ENCODE assay signal across 27 cellular contexts in the genomic region with DNA sequence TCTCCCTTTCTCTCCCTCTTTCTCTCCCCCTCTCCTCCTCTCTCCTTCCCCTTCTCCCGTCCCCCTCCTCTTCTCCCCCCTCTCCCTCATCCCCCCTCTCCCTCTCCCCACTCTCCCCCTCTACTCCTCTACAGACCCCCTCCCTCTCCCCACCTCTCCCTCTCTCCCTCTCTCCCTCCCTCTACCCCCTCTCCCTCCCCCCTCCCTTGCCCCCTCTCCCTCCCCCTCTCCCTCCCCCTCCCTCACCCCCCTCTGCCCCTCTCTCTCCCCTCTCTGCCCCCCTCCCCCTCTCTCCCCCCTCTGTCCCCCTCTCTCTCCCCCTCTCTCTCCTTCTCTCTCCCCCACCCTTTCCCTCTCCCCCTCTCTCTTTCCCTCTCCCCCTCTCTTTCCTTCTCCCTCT.
"Had no signal": no experiment of that assay in that cellular context is flagged by ENCODE, and none has a peak within 500 bp of the region (broad histone marks: within the 10 kb centered on the region; RNA-seq: fewer than 3 reads in every experiment).

No MANE protein-coding gene starts in this region.

- H3K4me1 Mint-ChIP-seq: stimulated activated effector memory CD8-positive, alpha-beta T cell treated with anti-CD3 and anti-CD28 coated beads, Interleukin-12 subunit alpha, Interleukin-12 subunit beta, amount 100 ng/mL, for 72 hours; stimulated activated memory B cell treated with anti-CD40 and anti-IgM and Interleukin-4, amounts not matched to agents 10 μg/mL and 1 μg/mL and 100 μg/mL, for 72 hours; stimulated activated naive B cell treated with anti-CD40 and anti-IgM and Interleukin-4, amounts not matched to agents 10 μg/mL and 1 μg/mL and 100 μg/mL, for 72 hours had no signal

- H3K9me3 ChIP-seq: stomach, suprapubic skin, testis, thoracic aorta, thyroid gland, tibial artery, tibial nerve, transverse colon, upper lobe of left lung, upper lobe of right lung, uterus, vagina had no signal

- FAIRE-seq: urothelium cell line had no signal

- H3K4me1 ChIP-seq: stomach, suprapubic skin, testis, thyroid gland, tibial artery, tibial nerve, transverse colon, upper lobe of left lung, upper lobe of right lung, uterus, vagina had no signal

- ATAC-seq: stimulated activated effector memory CD8-positive, alpha-beta T cell treated with anti-CD3 and anti-CD28 coated beads, Interleukin-12 subunit alpha, Interleukin-12 subunit beta, amount 100 ng/mL, for 72 hours; stimulated activated memory B cell treated with anti-CD40 and anti-IgM and Interleukin-4, amounts not matched to agents 10 μg/mL and 1 μg/mL and 100 μg/mL, for 72 hours; stimulated activated naive B cell treated with anti-CD40 and anti-IgM and Interleukin-4, amounts not matched to agents 10 μg/mL and 1 μg/mL and 100 μg/mL, for 72 hours; upper lobe of right lung had no signal

- H3K27ac ChIP-seq: stomach, suprapubic skin, testis, thoracic aorta, thyroid gland, tibial artery, tibial nerve, transverse colon, upper lobe of left lung, upper lobe of right lung, uterus, vagina had no signal

- H3K4me3 ChIP-seq: stomach, suprapubic skin, testis, thoracic aorta, thyroid gland, tibial artery, tibial nerve, transverse colon, upper lobe of left lung, upper lobe of right lung, uterus, vagina had no signal

- H3K4me3 Mint-ChIP-seq: stimulated activated effector memory CD8-positive, alpha-beta T cell treated with anti-CD3 and anti-CD28 coated beads, Interleukin-12 subunit alpha, Interleukin-12 subunit beta, amount 100 ng/mL, for 72 hours; stimulated activated memory B cell treated with anti-CD40 and anti-IgM and Interleukin-4, amounts not matched to agents 10 μg/mL and 1 μg/mL and 100 μg/mL, for 72 hours; stimulated activated naive B cell treated with anti-CD40 and anti-IgM and Interleukin-4, amounts not matched to agents 10 μg/mL and 1 μg/mL and 100 μg/mL, for 72 hours; stimulated activated naive CD8-positive, alpha-beta T cell treated with anti-CD3 and anti-CD28 coated beads, Interleukin-15, Interleukin-2, amounts not matched to agents 100 ng/mL and 50 ng/mL, for 24 hours; type B pancreatic cell had no signal

- H3K9me3 Mint-ChIP-seq: stimulated activated effector memory CD8-positive, alpha-beta T cell treated with anti-CD3 and anti-CD28 coated beads, Interleukin-12 subunit alpha, Interleukin-12 subunit beta, amount 100 ng/mL, for 72 hours; stimulated activated memory B cell treated with anti-CD40 and anti-IgM and Interleukin-4, amounts not matched to agents 10 μg/mL and 1 μg/mL and 100 μg/mL, for 72 hours; stimulated activated naive B cell treated with anti-CD40 and anti-IgM and Interleukin-4, amounts not matched to agents 10 μg/mL and 1 μg/mL and 100 μg/mL, for 72 hours; stimulated activated naive CD8-positive, alpha-beta T cell treated with anti-CD3 and anti-CD28 coated beads, Interleukin-15, Interleukin-2, amounts not matched to agents 100 ng/mL and 50 ng/mL, for 24 hours had no signal

- H3K36me3 Mint-ChIP-seq: stimulated activated effector memory CD8-positive, alpha-beta T cell treated with anti-CD3 and anti-CD28 coated beads, Interleukin-12 subunit alpha, Interleukin-12 subunit beta, amount 100 ng/mL, for 72 hours; stimulated activated memory B cell treated with anti-CD40 and anti-IgM and Interleukin-4, amounts not matched to agents 10 μg/mL and 1 μg/mL and 100 μg/mL, for 72 hours; stimulated activated naive B cell treated with anti-CD40 and anti-IgM and Interleukin-4, amounts not matched to agents 10 μg/mL and 1 μg/mL and 100 μg/mL, for 72 hours had no signal

- H3K27ac Mint-ChIP-seq: stimulated activated effector memory CD8-positive, alpha-beta T cell treated with anti-CD3 and anti-CD28 coated beads, Interleukin-12 subunit alpha, Interleukin-12 subunit beta, amount 100 ng/mL, for 72 hours; stimulated activated memory B cell treated with anti-CD40 and anti-IgM and Interleukin-4, amounts not matched to agents 10 μg/mL and 1 μg/mL and 100 μg/mL, for 72 hours; stimulated activated naive B cell treated with anti-CD40 and anti-IgM and Interleukin-4, amounts not matched to agents 10 μg/mL and 1 μg/mL and 100 μg/mL, for 72 hours; type B pancreatic cell had no signal

- H3K27me3 ChIP-seq: testis, thyroid gland, tibial artery, tibial nerve, transverse colon, upper lobe of left lung, uterus, vagina had no signal

- DNase-seq: stimulated activated CD4-positive, alpha-beta T cell treated with anti-CD3 and anti-CD28 coated beads, Interleukin-2, amount 100 ng/mL, for 24 hours; stimulated activated CD4-positive, alpha-beta T cell treated with anti-CD3 and anti-CD28 coated beads, Interleukin-2, amount 100 ng/mL, for 48 hours; stimulated activated CD4-positive, alpha-beta T cell treated with anti-CD3 and anti-CD28 coated beads, Interleukin-4, amount 100 ng/mL, for 1 hour; stimulated activated CD4-positive, alpha-beta T cell treated with anti-CD3 and anti-CD28 coated beads, Interleukin-4, amount 100 ng/mL, for 24 hours; stimulated activated CD4-positive, alpha-beta T cell treated with anti-CD3 and anti-CD28 coated beads, Interleukin-4, amount 100 ng/mL, for 4 hours; stimulated activated CD8-positive, alpha-beta memory T cell treated with anti-CD3 and anti-CD28 coated beads, Interleukin-4, amount 100 ng/mL, for 48 hours; stimulated activated naive B cell treated with anti-CD40 and anti-IgM and Interleukin-4, amounts not matched to agents 10 μg/mL and 1 μg/mL and 100 μg/mL, for 72 hours; stimulated activated naive CD4-positive, alpha-beta T cell; stimulated activated naive CD4-positive, alpha-beta T cell treated with Interleukin-2 at 50 U/mL for 16 hours; stomach; substantia nigra; testis; thyroid gland; tibial artery; transverse colon; upper lobe of left lung; upper lobe of right lung; uterus had no signal

- H3K36me3 ChIP-seq: stomach, suprapubic skin, thoracic aorta, thyroid gland, tibial artery, tibial nerve, transverse colon, upper lobe of left lung, upper lobe of right lung, uterus, vagina had no signal
